Comparison of ENCODE assay signal across 2 cellular contexts in the genomic region with DNA sequence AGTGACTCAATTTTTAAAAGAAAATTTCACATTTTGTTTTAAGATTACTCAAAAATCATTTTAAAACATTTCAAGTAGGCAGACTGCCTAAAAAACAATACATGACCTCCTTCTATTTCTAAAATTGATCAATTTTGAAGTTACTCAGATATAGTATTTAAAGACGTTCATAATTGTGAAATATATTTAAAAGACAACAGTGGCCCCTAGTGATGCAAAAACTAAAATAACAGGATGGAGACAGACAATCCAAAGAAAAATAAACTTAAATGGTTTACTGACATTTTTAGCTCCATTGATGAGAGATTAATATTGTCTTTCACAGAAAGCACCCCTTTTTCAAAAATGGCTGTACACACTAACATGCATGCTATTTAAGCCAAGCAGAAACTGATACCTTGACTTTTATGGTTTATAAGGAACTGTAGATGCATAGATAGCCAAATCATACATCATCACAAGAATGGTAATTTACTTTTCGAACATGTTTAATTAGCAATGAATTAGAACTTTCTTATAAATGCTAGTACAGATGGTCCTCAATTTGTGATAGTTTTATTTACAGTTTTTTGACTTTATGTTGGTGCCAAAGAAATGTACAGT.
A peak's percentile ranks its signal among the peaks of the same experiment; 100 is the strongest.
TF ChIP-seq lines count a peak whose summit lies in the region.

No MANE protein-coding gene starts in this region.

TF ChIP-seq in IMR-90, 13 proteins besides CTCF, POLR2A, EP300 and RAD21:
- TF ChIP-seq SMC3 (IDR thresholded peaks at IDR 0.05; ENCODE audit: low read depth, low read length) (peak; percentile 46), ELK1 (IDR thresholded peaks at IDR 0.05; ENCODE audit: borderline replicate concordance, low read depth, low read length) (no peak)
TF ChIP-seq in IMR-90: peak in this region for 1.

TF ChIP-seq in GM12878, 131 proteins besides CTCF, POLR2A, EP300 and RAD21:
- no peak for TF ChIP-seq BCL3 (IDR thresholded peaks at IDR 0.05; ENCODE audit: borderline replicate concordance, insufficient read depth, low read depth, low read length, poor library complexity, severe bottlenecking)
- TF ChIP-seq, protein P1, sequence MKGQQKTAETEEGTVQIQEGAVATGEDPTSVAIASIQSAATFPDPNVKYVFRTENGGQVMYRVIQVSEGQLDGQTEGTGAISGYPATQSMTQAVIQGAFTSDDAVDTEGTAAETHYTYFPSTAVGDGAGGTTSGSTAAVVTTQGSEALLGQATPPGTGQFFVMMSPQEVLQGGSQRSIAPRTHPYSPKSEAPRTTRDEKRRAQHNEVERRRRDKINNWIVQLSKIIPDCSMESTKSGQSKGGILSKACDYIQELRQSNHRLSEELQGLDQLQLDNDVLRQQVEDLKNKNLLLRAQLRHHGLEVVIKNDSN (IDR thresholded peaks at IDR 0.05; ENCODE audit: borderline replicate concordance, extremely low read length, insufficient read depth, low read depth, low read length): no peak
- no peak for TF ChIP-seq NBN (IDR thresholded peaks at IDR 0.05)
- TF ChIP-seq CREB1 (IDR thresholded peaks at IDR 0.05; ENCODE audit: low read depth): no peak
- no peak for TF ChIP-seq BMI1 (IDR thresholded peaks at IDR 0.05; ENCODE audit: borderline replicate concordance)
- TF ChIP-seq HCFC1 (IDR thresholded peaks at IDR 0.05; ENCODE audit: low read length): no peak
- TF ChIP-seq IRF3 (IDR thresholded peaks at IDR 0.05): no peak
- no peak for TF ChIP-seq HDGF (IDR thresholded peaks at IDR 0.05)
- TF ChIP-seq, protein P2, sequence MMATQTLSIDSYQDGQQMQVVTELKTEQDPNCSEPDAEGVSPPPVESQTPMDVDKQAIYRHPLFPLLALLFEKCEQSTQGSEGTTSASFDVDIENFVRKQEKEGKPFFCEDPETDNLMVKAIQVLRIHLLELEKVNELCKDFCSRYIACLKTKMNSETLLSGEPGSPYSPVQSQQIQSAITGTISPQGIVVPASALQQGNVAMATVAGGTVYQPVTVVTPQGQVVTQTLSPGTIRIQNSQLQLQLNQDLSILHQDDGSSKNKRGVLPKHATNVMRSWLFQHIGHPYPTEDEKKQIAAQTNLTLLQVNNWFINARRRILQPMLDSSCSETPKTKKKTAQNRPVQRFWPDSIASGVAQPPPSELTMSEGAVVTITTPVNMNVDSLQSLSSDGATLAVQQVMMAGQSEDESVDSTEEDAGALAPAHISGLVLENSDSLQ (IDR thresholded peaks at IDR 0.05): no peak
- TF ChIP-seq KLF5 (IDR thresholded peaks at IDR 0.05; ENCODE audit: partially characterized antibody): no peak
